1 cellular context compared by ENCODE assay signal in genomic region chr5:169706758-169707450, GRCh38.
A peak's percentile ranks its signal among the peaks of the same experiment; 100 is the strongest.
TF ChIP-seq lines count a peak whose summit lies in the region.

No MANE protein-coding gene starts in this region.

TF ChIP-seq in IMR-90, 13 proteins besides CTCF, POLR2A, EP300 and RAD21 (continued from another document):
- no peak for TF ChIP-seq RCOR1 (IDR thresholded peaks at IDR 0.05; ENCODE audit: insufficient replicate concordance, low read length)
- peak; percentile 64; the same call in 1 of the 2 replicates for TF ChIP-seq FOS (IDR thresholded peaks at IDR 0.05; ENCODE audit: low read depth, low read length)
- TF ChIP-seq MAZ (IDR thresholded peaks at IDR 0.05; ENCODE audit: borderline replicate concordance, low read depth, low read length) = 0 out of 2 replicates have a peak, but pooled peaks have one; percentile 17
- TF ChIP-seq USF2 (IDR thresholded peaks at IDR 0.05; ENCODE audit: low read depth, low read length) = no peak
TF ChIP-seq in IMR-90: peak in this region for 3.
